In genomic region chr17:34242976-34243731, GRCh38 we compare ENCODE assay signal across 25 cellular contexts. TPM values are rescaled to one million over a fixed set of nuclear protein-coding genes. Genes with fewer than 3 reads are reported as not detected.
A peak's percentile ranks its signal among the peaks of the same experiment; 100 is the strongest.
DNase-seq lines count a peak whose midpoint lies in the region; ATAC-seq, FAIRE-seq and TF ChIP-seq lines count a peak whose summit lies in the region.
"Had no signal": no experiment of that assay in that cellular context is flagged by ENCODE, and none has a peak within 500 bp of the region (broad histone marks: within the 10 kb centered on the region; RNA-seq: fewer than 3 reads in every experiment).

No MANE protein-coding gene starts in this region.

- no peaks in the 10 kb centered on the region for H3K27me3 ChIP-seq in liver (ENCODE audit: control insufficient read depth in 4 of 4, insufficient read depth in 4 of 4, low read length in 3 of 4)
- H3K27me3 ChIP-seq in HepG2 (ENCODE audit: control insufficient read depth in 1 of 2, insufficient read depth in 2 of 2, low read length in 2 of 2), result no peaks in the 10 kb centered on the region; a peak in 2 of 5 replicates
- no peaks in the 10 kb centered on the region for H3K27me3 ChIP-seq in endothelial cell of umbilical vein (ENCODE audit: control insufficient read depth in 2 of 2, insufficient read depth in 2 of 2, low read length in 2 of 2)
- no peaks in the 10 kb centered on the region for H3K27me3 ChIP-seq in sigmoid colon
- H3K27me3 ChIP-seq in tibial nerve, result no peaks in the 10 kb centered on the region
- H3K27me3 ChIP-seq in dorsolateral prefrontal cortex, result peaks cover 0 to 3% (median 0%) of the 10 kb centered on the region in 45 donors

- TF ChIP-seq POLR2A in HepG2 (IDR thresholded peaks at IDR 0.05; ENCODE audit: insufficient read depth in 1 of 2, low read depth in 2 of 2, low read length in 2 of 2), result no peak
- no peak for TF ChIP-seq POLR2A in endothelial cell of umbilical vein (IDR thresholded peaks at IDR 0.05; ENCODE audit: low read depth, low read length)
- TF ChIP-seq POLR2A in sigmoid colon (IDR thresholded peaks at IDR 0.05), result no peak
- TF ChIP-seq POLR2A in tibial nerve (IDR thresholded peaks at IDR 0.05), result no peak

- intact Hi-C loops in HepG2 (cut with micrococcal nuclease; ENCODE audit: unreplicated experiment) (no loop called here), endothelial cell of umbilical vein (cut with micrococcal nuclease) (loop anchor here (2.0 kb wide), 1 partner anchor 140 kb away; no protein-coding TSS in a partner anchor), sigmoid colon (cut with DNase I) (no loop called here), dorsolateral prefrontal cortex (cut with DNase I) (no loop called here)

- H3K9ac ChIP-seq in liver (ENCODE audit: low read depth in 1 of 2, low read length in 2 of 2) (no peak overlapping the region), HepG2 (ENCODE audit: insufficient read depth, low read depth, low read length) (no peak overlapping the region), endothelial cell of umbilical vein (replicated peaks; ENCODE audit: extremely low read depth, insufficient read depth, low read length) (peak overlapping the region; percentile 34)

- no peaks in the 10 kb centered on the region for H3K9me1 ChIP-seq in endothelial cell of umbilical vein (replicated peaks; ENCODE audit: control insufficient read depth, extremely low read depth, insufficient read depth, low read length)

- TF ChIP-seq RAD21 in liver (IDR thresholded peaks at IDR 0.05) (no peak), HepG2 (CRISPR knock-in tag; IDR thresholded peaks at IDR 0.05) (no peak)

- H2AFZ ChIP-seq in HepG2 (ENCODE audit: low read length) (no peak overlapping the region), endothelial cell of umbilical vein (ENCODE audit: low read depth, low read length) (no peak overlapping the region)

- H3K27ac ChIP-seq in liver (ENCODE audit: low read depth in 1 of 2, low read length in 2 of 2) (peak overlapping the region; percentile 25 to 41), HepG2 (ENCODE audit: extremely low read length, insufficient read depth, low read length) (no peak overlapping the region), endothelial cell of umbilical vein (ENCODE audit: insufficient read depth, low read depth, low read length) (peak overlapping the region; percentile 97), sigmoid colon (peak overlapping the region in 3 of 4 donors; percentile 9 to 37 (median 37)), tibial nerve (peak overlapping the region in 2 of 4 donors; percentile 40 to 45), dorsolateral prefrontal cortex (peak overlapping the region in 6 of 59 donors; percentile 2 to 62 (median 18))
- H3K27ac ChIP-seq: C4-2B, SK-N-MC, VCaP had no signal

- no peak for FAIRE-seq in HepG2 (lab: Jason Lieb, UNC)
- peak; percentile 84 for FAIRE-seq in endothelial cell of umbilical vein (lab: Jason Lieb, UNC)
- FAIRE-seq: H54 had no signal

- TF ChIP-seq EP300 in HepG2 (IDR thresholded peaks at IDR 0.05; ENCODE audit: low read depth in 2 of 2, low read length in 2 of 2), result no peak
- TF ChIP-seq EP300 in HepG2 (CRISPR knock-in tag; IDR thresholded peaks at IDR 0.05; ENCODE audit: borderline replicate concordance), result no peak
- TF ChIP-seq EP300 in sigmoid colon (IDR thresholded peaks at IDR 0.05), result no peak
- no peak for TF ChIP-seq EP300 in tibial nerve (IDR thresholded peaks at IDR 0.05)

- 64% methylated on average over 5 of the region's 5 CpGs for WGBS in liver
- 0% methylated on average over 5 of the region's 5 CpGs for WGBS in HepG2 (ENCODE audit: low lambda C conversion rate)
- WGBS in sigmoid colon, 2 donors, result 67 to 69% methylated on average over 5 of the region's 5 CpGs
- WGBS in tibial nerve, 2 donors, result 60 to 64% methylated on average over 5 of the region's 5 CpGs

- TF ChIP-seq CTCF in liver (IDR thresholded peaks at IDR 0.05; ENCODE audit: low read depth, low read length, missing input control) (no peak), HepG2 (CRISPR knock-in tag; IDR thresholded peaks at IDR 0.05) (no peak), endothelial cell of umbilical vein (IDR thresholded peaks at IDR 0.05; ENCODE audit: extremely low read depth in 1 of 2, insufficient read depth in 1 of 2, low read depth in 1 of 2, low read length in 2 of 2) (no peak), sigmoid colon (IDR thresholded peaks at IDR 0.05) (no peak), tibial nerve (IDR thresholded peaks at IDR 0.05) (no peak), dorsolateral prefrontal cortex (IDR thresholded peaks at IDR 0.05 in 54 of 56, conservative IDR thresholded peaks at IDR 0.05 in 2 of 56; ENCODE audit: low read depth in 1 of 56, partially characterized antibody in 56 of 56) (no peak)

- dilution Hi-C loops in endothelial cell of umbilical vein (cut with MboI; ENCODE audit: extremely low pct_ligation_motif_present, low sequenced_read_pairs), result no loop called here

- H3K4me1 ChIP-seq in liver (ENCODE audit: control insufficient read depth in 4 of 4, insufficient read depth in 4 of 4, low read length in 3 of 4), result peaks cover 0 to 9% (median 6%) of the 10 kb centered on the region in 4 donors
- H3K4me1 ChIP-seq in HepG2 (ENCODE audit: insufficient read depth, low read length), result no peaks in the 10 kb centered on the region
- H3K4me1 ChIP-seq in endothelial cell of umbilical vein (ENCODE audit: control insufficient read depth, extremely low read depth, insufficient read depth, low read length), result peaks cover 67% of the 10 kb centered on the region
- peaks cover 0 to 48% (median 33%) of the 10 kb centered on the region in 4 donors for H3K4me1 ChIP-seq in sigmoid colon
- H3K4me1 ChIP-seq in tibial nerve, result peaks cover 0 to 65% (median 39%) of the 10 kb centered on the region in 4 donors

- POLR2A ChIA-PET in HepG2 (lab: Yijun Ruan, JAX) (no interaction called here), endothelial cell of umbilical vein (lab: Charles Lee) (interaction anchor here (0.6 to 2.0 kb wide), 3 partner anchors 9 to 13 kb away, joined by 3 to 6 read pairs (median 6); partner anchors contain the start of gene CCL2), HEK293T (lab: Yijun Ruan, JAX) (no interaction called here)

- H3K36me3 ChIP-seq in liver (ENCODE audit: control insufficient read depth in 4 of 4, insufficient read depth in 3 of 4, low read depth in 1 of 4, low read length in 3 of 4) (no peaks in the 10 kb centered on the region), HepG2 (replicated peaks in 1 of 2; ENCODE audit: control insufficient read depth in 1 of 2, insufficient read depth in 2 of 2, low read length in 2 of 2) (no peaks in the 10 kb centered on the region), endothelial cell of umbilical vein (ENCODE audit: control insufficient read depth in 2 of 2, extremely low read depth in 1 of 2, insufficient read depth in 2 of 2, low read length in 2 of 2) (no peaks in the 10 kb centered on the region), sigmoid colon (no peaks in the 10 kb centered on the region), tibial nerve (no peaks in the 10 kb centered on the region)

- no peak for DNase-seq in HepG2 (ENCODE audit: low spot score)
- DNase-seq in endothelial cell of umbilical vein (ENCODE audit: low read depth, low spot score), result peak; percentile 77
- no peak for DNase-seq in sigmoid colon
- no peak for DNase-seq in HEK293T (ENCODE audit: extremely low spot score)
- DNase-seq in tibial nerve (ENCODE audit: low spot score in 2 of 2), result no peak
- no peak for DNase-seq in dorsolateral prefrontal cortex
- DNase-seq: ACHN; activated CD4-positive, alpha-beta T cell treated with anti-CD3 and anti-CD28 coated beads, Interleukin-2, amount 10 ng/mL, durations not matched to agents 24 days and 14 days; kidney glomerular epithelial cell; MM.1S; NCI-H1436; NCI-H510A; stimulated activated CD4-positive, alpha-beta T cell treated with anti-CD3 and anti-CD28 coated beads, Interleukin-2, amount 100 ng/mL, for 24 hours; stimulated activated naive CD4-positive, alpha-beta T cell treated with Interleukin-2 at 50 U/mL for 16 hours had no signal

- CTCF ChIA-PET in HepG2 (lab: Yijun Ruan, JAX; ENCODE audit: low intra/inter-chr PET ratio, low total read pairs) (no interaction called here), endothelial cell of umbilical vein (lab: Charles Lee) (interaction anchor here (0.6 to 2.7 kb wide), 3 partner anchors 9 to 118 kb away, joined by 4 to 20 read pairs (median 6); no protein-coding TSS in a partner anchor), HEK293T (lab: Yijun Ruan, JAX) (no interaction called here)

- H3K79me2 ChIP-seq in HepG2 (ENCODE audit: insufficient read depth, low read length), result no peaks in the 10 kb centered on the region
- no peaks in the 10 kb centered on the region for H3K79me2 ChIP-seq in endothelial cell of umbilical vein (ENCODE audit: control insufficient read depth, insufficient read depth, low read length)

- BruUV-seq in HepG2 (replicated peaks; lab: Mats Ljungman, UMichigan) (no TSS peak), endothelial cell of umbilical vein (replicated peaks; lab: Mats Ljungman, UMichigan) (TSS peak; percentile 51)

- H4K20me1 ChIP-seq in HepG2 (ENCODE audit: insufficient read depth, low read length), result no peaks in the 10 kb centered on the region
- no peaks in the 10 kb centered on the region for H4K20me1 ChIP-seq in endothelial cell of umbilical vein (replicated peaks; ENCODE audit: control insufficient read depth, extremely low read depth, insufficient read depth, low read length)

- ATAC-seq in HepG2, result no peak
- ATAC-seq in GM18867 (IDR thresholded peaks at IDR 0.05; ENCODE audit: unreplicated experiment), result no peak
- ATAC-seq: activated T-helper 17 cell treated with anti-CD3 and anti-CD28 coated beads, Interleukin-2, amount 50 U/mL, for 72 hours had no signal

- H3K4me2 ChIP-seq in HepG2 (ENCODE audit: low read depth, low read length), result no peak overlapping the region
- peak overlapping the region; percentile 55 for H3K4me2 ChIP-seq in endothelial cell of umbilical vein (ENCODE audit: insufficient read depth, low read length)

- in situ Hi-C loops in HepG2 (cut with HindIII; ENCODE audit: extremely low pct_ligation_motif_present, low pct_unique_long_range_greater_than_20kb), result no loop called here

- no peak overlapping the region for H3K4me3 ChIP-seq in liver (ENCODE audit: low read depth in 1 of 3, low read length in 3 of 3)
- H3K4me3 ChIP-seq in HepG2 (replicated peaks in 1 of 3; ENCODE audit: insufficient read depth in 1 of 3, low read depth in 2 of 3, low read length in 3 of 3), result no peak overlapping the region
- no peak overlapping the region for H3K4me3 ChIP-seq in endothelial cell of umbilical vein (replicated peaks in 1 of 3; ENCODE audit: insufficient read depth in 1 of 3, low read depth in 1 of 3, low read length in 3 of 3)
- no peak overlapping the region for H3K4me3 ChIP-seq in sigmoid colon
- no peak overlapping the region for H3K4me3 ChIP-seq in tibial nerve
- no peak overlapping the region for H3K4me3 ChIP-seq in dorsolateral prefrontal cortex
- H3K4me3 ChIP-seq: SK-N-MC had no signal

- H3K9me3 ChIP-seq in liver (ENCODE audit: control insufficient read depth in 4 of 4, low read length in 3 of 4) (no peaks in the 10 kb centered on the region), HepG2 (ENCODE audit: low read length) (no peaks in the 10 kb centered on the region), endothelial cell of umbilical vein (replicated peaks; ENCODE audit: control insufficient read depth, insufficient read depth, low read length) (no peaks in the 10 kb centered on the region), sigmoid colon (no peaks in the 10 kb centered on the region), tibial nerve (no peaks in the 10 kb centered on the region)

RNA-seq across cellular contexts. Expression of gene CCL2, which starts 11.9 kb away (rescaled TPM):
- total RNA-seq in liver, result 1 to 10 TPM; 3.5 to 6.1 TPM
- polyA plus RNA-seq in liver, result 1 to 10 TPM; 4.7 to 8.9 TPM
- total RNA-seq in HepG2 (2016; rRNA removed; fragmentation: Illumina TruSeq; extraction: Trizol), result not detected in 2 replicates
- not detected in 2 replicates for total RNA-seq in HepG2 (2016; cell fraction: cytosol; rRNA removed; fragmentation: Illumina TruSeq; extraction: Trizol; ENCODE audit: low read depth)
- not detected in 2 replicates for total RNA-seq in HepG2 (2016; cell fraction: insoluble cytoplasmic fraction; rRNA removed; fragmentation: Illumina TruSeq; extraction: Trizol)
- total RNA-seq in HepG2 (2016; cell fraction: membrane; rRNA removed; fragmentation: Illumina TruSeq; extraction: Trizol), result not detected in 2 replicates
- total RNA-seq in HepG2 (2016; cell fraction: nucleus; rRNA removed; fragmentation: Illumina TruSeq; extraction: Trizol), result not detected in 2 replicates
- not detected in 2 replicates for polyA plus RNA-seq in HepG2 (2011; rRNA removed)
- not detected in 2 replicates for polyA plus RNA-seq in HepG2 (2011; cell fraction: cytosol; rRNA removed)
- not detected in 2 replicates for polyA plus RNA-seq in HepG2 (2011; cell fraction: nucleus; rRNA removed)
- polyA plus RNA-seq in HepG2 (2012), result not detected in 2 replicates
- not detected in 2 replicates for polyA plus RNA-seq in HepG2 (2016; cell fraction: cytosol; fragmentation: Illumina TruSeq; extraction: Trizol; ENCODE audit: low read depth)
- polyA plus RNA-seq in HepG2 (2016; cell fraction: insoluble cytoplasmic fraction; fragmentation: Illumina TruSeq; extraction: Trizol; ENCODE audit: low read depth), result not detected in 2 replicates
- not detected in 2 replicates for polyA plus RNA-seq in HepG2 (2016; cell fraction: membrane; fragmentation: Illumina TruSeq; extraction: Trizol; ENCODE audit: low read depth)
- polyA plus RNA-seq in HepG2 (2016; cell fraction: nucleus; fragmentation: Illumina TruSeq; extraction: Trizol; ENCODE audit: insufficient read depth, low read depth), result not detected in 2 replicates
- 0.42 TPM in 1 of 2 replicates, not detected in the other for polyA minus RNA-seq in HepG2 (2011; rRNA and poly(A)+ RNA removed; ENCODE audit: low replicate concordance)
- polyA minus RNA-seq in HepG2 (2011; cell fraction: cytosol; rRNA and poly(A)+ RNA removed), result not detected in 2 replicates
- polyA minus RNA-seq in HepG2 (2011; cell fraction: nucleus; rRNA and poly(A)+ RNA removed), result not detected in 2 replicates
- 160 and 238 TPM in 2 replicates for total RNA-seq in endothelial cell of umbilical vein
- 599 and 714 TPM in 2 replicates for polyA plus RNA-seq in endothelial cell of umbilical vein
- polyA plus RNA-seq in endothelial cell of umbilical vein (2011; cell fraction: cytosol; rRNA removed), result 413 and 493 TPM in 2 replicates
- 397 and 484 TPM in 2 replicates for polyA plus RNA-seq in endothelial cell of umbilical vein (2011; cell fraction: nucleus; rRNA removed)
- polyA plus RNA-seq in endothelial cell of umbilical vein (2012), result 183 and 266 TPM in 2 replicates
- polyA minus RNA-seq in endothelial cell of umbilical vein, result 466 and 572 TPM in 2 replicates
- polyA minus RNA-seq in endothelial cell of umbilical vein (2011; cell fraction: cytosol; rRNA and poly(A)+ RNA removed), result not detected
- 227 and 262 TPM in 2 replicates for polyA minus RNA-seq in endothelial cell of umbilical vein (2011; cell fraction: nucleus; rRNA and poly(A)+ RNA removed)
- 100 to 1,000 TPM in 1 of 4 donors, 10 to 100 TPM in 3; 27.6 to 862 (median 38.6) TPM for total RNA-seq in sigmoid colon
- 10 to 100 TPM; 24.3 to 50.5 (median 37.6) TPM for polyA plus RNA-seq in sigmoid colon
- 100 to 1,000 TPM in 1 of 4 donors, 10 to 100 TPM in 3; 34.7 to 185 (median 43.6) TPM for total RNA-seq in tibial nerve
- 100 to 1,000 TPM in 2 of 120 experiments, 10 to 100 TPM in 44, 1 to 10 TPM in 71, under 1 TPM in 2, not detected in 1; 0.57 to 162 (median 6.8) TPM for total RNA-seq in dorsolateral prefrontal cortex
- total RNA-seq: activated T-helper 17 cell treated with anti-CD3 and anti-CD28 coated beads, Interleukin-2, amount 50 U/mL, for 72 hours had no signal

RNA-seq across cellular contexts. Expression of gene CCL7, which starts 26.9 kb away (rescaled TPM):
- not detected for total RNA-seq in liver
- polyA plus RNA-seq in liver, result not detected
- not detected in 2 replicates for total RNA-seq in HepG2 (2016; rRNA removed; fragmentation: Illumina TruSeq; extraction: Trizol)
- not detected in 2 replicates for total RNA-seq in HepG2 (2016; cell fraction: cytosol; rRNA removed; fragmentation: Illumina TruSeq; extraction: Trizol; ENCODE audit: low read depth)
- not detected in 2 replicates for total RNA-seq in HepG2 (2016; cell fraction: insoluble cytoplasmic fraction; rRNA removed; fragmentation: Illumina TruSeq; extraction: Trizol)
- total RNA-seq in HepG2 (2016; cell fraction: membrane; rRNA removed; fragmentation: Illumina TruSeq; extraction: Trizol), result not detected in 2 replicates
- total RNA-seq in HepG2 (2016; cell fraction: nucleus; rRNA removed; fragmentation: Illumina TruSeq; extraction: Trizol), result not detected in 2 replicates
- polyA plus RNA-seq in HepG2 (2011; rRNA removed), result not detected in 2 replicates
- polyA plus RNA-seq in HepG2 (2011; cell fraction: cytosol; rRNA removed), result not detected in 2 replicates
- polyA plus RNA-seq in HepG2 (2011; cell fraction: nucleus; rRNA removed), result not detected in 2 replicates
- polyA plus RNA-seq in HepG2 (2012), result not detected in 2 replicates
- polyA plus RNA-seq in HepG2 (2016; cell fraction: cytosol; fragmentation: Illumina TruSeq; extraction: Trizol; ENCODE audit: low read depth), result not detected in 2 replicates
- polyA plus RNA-seq in HepG2 (2016; cell fraction: insoluble cytoplasmic fraction; fragmentation: Illumina TruSeq; extraction: Trizol; ENCODE audit: low read depth), result not detected in 2 replicates
- not detected in 2 replicates for polyA plus RNA-seq in HepG2 (2016; cell fraction: membrane; fragmentation: Illumina TruSeq; extraction: Trizol; ENCODE audit: low read depth)
- not detected in 2 replicates for polyA plus RNA-seq in HepG2 (2016; cell fraction: nucleus; fragmentation: Illumina TruSeq; extraction: Trizol; ENCODE audit: insufficient read depth, low read depth)
- polyA minus RNA-seq in HepG2 (2011; rRNA and poly(A)+ RNA removed; ENCODE audit: low replicate concordance), result not detected in 2 replicates
- not detected in 2 replicates for polyA minus RNA-seq in HepG2 (2011; cell fraction: cytosol; rRNA and poly(A)+ RNA removed)
- not detected in 2 replicates for polyA minus RNA-seq in HepG2 (2011; cell fraction: nucleus; rRNA and poly(A)+ RNA removed)
- total RNA-seq in endothelial cell of umbilical vein, result not detected in 2 replicates
- polyA plus RNA-seq in endothelial cell of umbilical vein, result 0.25 and 0.76 TPM in 2 replicates
- polyA plus RNA-seq in endothelial cell of umbilical vein (2011; cell fraction: cytosol; rRNA removed), result 0.86 and 0.88 TPM in 2 replicates
- polyA plus RNA-seq in endothelial cell of umbilical vein (2011; cell fraction: nucleus; rRNA removed), result not detected in 2 replicates
- polyA plus RNA-seq in endothelial cell of umbilical vein (2012), result 0.86 and 1.3 TPM in 2 replicates
- 0.59 TPM in 1 of 2 replicates, not detected in the other for polyA minus RNA-seq in endothelial cell of umbilical vein
- polyA minus RNA-seq in endothelial cell of umbilical vein (2011; cell fraction: cytosol; rRNA and poly(A)+ RNA removed), result not detected
- not detected in 2 replicates for polyA minus RNA-seq in endothelial cell of umbilical vein (2011; cell fraction: nucleus; rRNA and poly(A)+ RNA removed)
- total RNA-seq in sigmoid colon, result not detected
- under 1 TPM in 1 of 3 donors, not detected in 2; 0.13 TPM for polyA plus RNA-seq in sigmoid colon
- not detected for total RNA-seq in tibial nerve
- 1 to 10 TPM in 1 of 120 experiments, under 1 TPM in 1, not detected in 118; 0.65 to 1.3 TPM for total RNA-seq in dorsolateral prefrontal cortex
- total RNA-seq: activated CD4-positive, alpha-beta T cell treated with anti-CD3 and anti-CD28 coated beads, Interleukin-2, amount 10 ng/mL, durations not matched to agents 24 days and 14 days; activated T-helper 17 cell treated with anti-CD3 and anti-CD28 coated beads, Interleukin-2, amount 50 U/mL, for 72 hours; glomerular endothelial cell; ureter had no signal
- polyA plus RNA-seq: neural cell had no signal

RNA-seq across cellular contexts. Expression of gene CCL11, which starts 42.4 kb away (rescaled TPM):
- total RNA-seq in liver (not detected), HepG2 (2016; rRNA removed; fragmentation: Illumina TruSeq; extraction: Trizol) (not detected in 2 replicates), endothelial cell of umbilical vein (not detected in 2 replicates), sigmoid colon (10 to 100 TPM in 3 of 4 donors, 1 to 10 TPM in 1; 9.9 to 62.6 (median 46.0) TPM), tibial nerve (1 to 10 TPM in 1 of 4 donors, not detected in 3; 3.9 TPM), dorsolateral prefrontal cortex (not detected)
- polyA plus RNA-seq in liver (not detected), HepG2 (2011; rRNA removed) (not detected in 2 replicates), endothelial cell of umbilical vein (not detected in 2 replicates), sigmoid colon (10 to 100 TPM in 1 of 3 donors, 1 to 10 TPM in 2; 3.0 to 24.6 (median 5.6) TPM)
- total RNA-seq in HepG2 (2016; cell fraction: cytosol; rRNA removed; fragmentation: Illumina TruSeq; extraction: Trizol; ENCODE audit: low read depth), result not detected in 2 replicates
- total RNA-seq in HepG2 (2016; cell fraction: insoluble cytoplasmic fraction; rRNA removed; fragmentation: Illumina TruSeq; extraction: Trizol), result not detected in 2 replicates
- not detected in 2 replicates for total RNA-seq in HepG2 (2016; cell fraction: membrane; rRNA removed; fragmentation: Illumina TruSeq; extraction: Trizol)
- not detected in 2 replicates for total RNA-seq in HepG2 (2016; cell fraction: nucleus; rRNA removed; fragmentation: Illumina TruSeq; extraction: Trizol)
- not detected in 2 replicates for polyA plus RNA-seq in HepG2 (2011; cell fraction: cytosol; rRNA removed)
- polyA plus RNA-seq in HepG2 (2011; cell fraction: nucleus; rRNA removed), result not detected in 2 replicates
- not detected in 2 replicates for polyA plus RNA-seq in HepG2 (2012)
- not detected in 2 replicates for polyA plus RNA-seq in HepG2 (2016; cell fraction: cytosol; fragmentation: Illumina TruSeq; extraction: Trizol; ENCODE audit: low read depth)
- not detected in 2 replicates for polyA plus RNA-seq in HepG2 (2016; cell fraction: insoluble cytoplasmic fraction; fragmentation: Illumina TruSeq; extraction: Trizol; ENCODE audit: low read depth)
- not detected in 2 replicates for polyA plus RNA-seq in HepG2 (2016; cell fraction: membrane; fragmentation: Illumina TruSeq; extraction: Trizol; ENCODE audit: low read depth)
- not detected in 2 replicates for polyA plus RNA-seq in HepG2 (2016; cell fraction: nucleus; fragmentation: Illumina TruSeq; extraction: Trizol; ENCODE audit: insufficient read depth, low read depth)
- not detected in 2 replicates for polyA minus RNA-seq in HepG2 (2011; rRNA and poly(A)+ RNA removed; ENCODE audit: low replicate concordance)
- not detected in 2 replicates for polyA minus RNA-seq in HepG2 (2011; cell fraction: cytosol; rRNA and poly(A)+ RNA removed)
- not detected in 2 replicates for polyA minus RNA-seq in HepG2 (2011; cell fraction: nucleus; rRNA and poly(A)+ RNA removed)
- polyA plus RNA-seq in endothelial cell of umbilical vein (2011; cell fraction: cytosol; rRNA removed), result not detected in 2 replicates
- not detected in 2 replicates for polyA plus RNA-seq in endothelial cell of umbilical vein (2011; cell fraction: nucleus; rRNA removed)
- polyA plus RNA-seq in endothelial cell of umbilical vein (2012), result not detected in 2 replicates
- not detected in 2 replicates for polyA minus RNA-seq in endothelial cell of umbilical vein
- not detected for polyA minus RNA-seq in endothelial cell of umbilical vein (2011; cell fraction: cytosol; rRNA and poly(A)+ RNA removed)
- polyA minus RNA-seq in endothelial cell of umbilical vein (2011; cell fraction: nucleus; rRNA and poly(A)+ RNA removed), result not detected in 2 replicates
- total RNA-seq: activated CD4-positive, alpha-beta T cell treated with anti-CD3 and anti-CD28 coated beads, Interleukin-2, amount 10 ng/mL, durations not matched to agents 24 days and 14 days; activated T-helper 17 cell treated with anti-CD3 and anti-CD28 coated beads, Interleukin-2, amount 50 U/mL, for 72 hours; fibroblast of lung; glomerular endothelial cell; ureter had no signal
- polyA plus RNA-seq: neural cell had no signal
